Comparison of ENCODE assay signal across 8 cellular contexts in the genomic region with DNA sequence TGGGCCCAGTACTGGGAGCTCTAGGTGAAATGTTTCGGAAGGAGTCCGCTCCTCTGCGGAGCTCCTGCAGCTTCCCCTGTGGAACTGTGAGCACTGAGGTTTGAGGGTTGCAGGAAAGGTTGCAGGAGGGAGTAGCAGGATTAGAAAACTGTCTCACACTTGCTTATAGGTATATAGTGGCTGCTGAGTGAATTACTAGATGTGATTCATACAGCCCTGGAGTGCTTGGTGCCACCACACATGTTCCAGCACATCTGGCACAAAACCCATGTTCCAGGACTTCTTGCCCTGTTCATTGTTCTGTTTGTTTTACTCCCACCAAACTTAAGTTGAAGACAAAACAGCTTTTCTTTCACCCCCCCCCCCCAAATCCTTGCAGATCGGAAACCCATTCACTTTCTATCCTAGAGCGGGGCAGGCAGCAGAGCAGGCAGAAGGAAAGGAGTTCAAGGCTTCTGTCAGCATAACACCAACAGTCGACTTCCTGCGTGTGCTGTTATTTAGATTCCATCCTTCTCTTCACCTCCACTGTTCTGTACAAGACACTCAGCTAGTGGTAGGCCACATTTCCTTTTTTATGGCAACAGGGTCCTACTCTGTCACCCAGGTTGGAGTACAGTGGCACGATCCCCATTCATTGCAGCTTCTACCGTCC. TPM values are rescaled to one million over a fixed set of nuclear protein-coding genes. Genes with fewer than 3 reads are reported as not detected.
DNase-seq lines count a peak whose midpoint lies in the region; ATAC-seq, FAIRE-seq and TF ChIP-seq lines count a peak whose summit lies in the region.

No MANE protein-coding gene starts in this region.

- H3K36me3 ChIP-seq in ACC112 (ENCODE audit: insufficient read depth, low read length) (no peaks in the 10 kb centered on the region), endothelial cell of umbilical vein (ENCODE audit: control insufficient read depth in 2 of 2, extremely low read depth in 1 of 2, insufficient read depth in 2 of 2, low read length in 2 of 2) (no peaks in the 10 kb centered on the region)

- BruUV-seq in endothelial cell of umbilical vein (replicated peaks; lab: Mats Ljungman, UMichigan), result no TSS peak

- H3K27ac ChIP-seq in ACC112 (ENCODE audit: low read depth, low read length) (peak overlapping the region; percentile 38), RWPE1 (peak overlapping the region; percentile 94), endothelial cell of umbilical vein (ENCODE audit: insufficient read depth, low read depth, low read length) (peak overlapping the region; percentile 27)

- intact Hi-C loops in endothelial cell of umbilical vein (cut with micrococcal nuclease), result loop anchor here (1.0 to 5.0 kb wide), 4 partner anchors 19 to 77 kb away; a partner anchor contains a TSS

- H2AFZ ChIP-seq in ACC112 (ENCODE audit: low read length, unreplicated experiment) (peak overlapping the region; percentile 78), endothelial cell of umbilical vein (ENCODE audit: low read depth, low read length) (peak overlapping the region; percentile 93)

- H3K4me2 ChIP-seq in endothelial cell of umbilical vein (ENCODE audit: insufficient read depth, low read length), result peak overlapping the region; percentile 87

- no peak for FAIRE-seq in endothelial cell of umbilical vein (lab: Jason Lieb, UNC)

- H3K9me3 ChIP-seq in endothelial cell of umbilical vein (replicated peaks; ENCODE audit: control insufficient read depth, insufficient read depth, low read length), result no peaks in the 10 kb centered on the region

- no peak for TF ChIP-seq CTCF in RWPE1 (conservative IDR thresholded peaks at IDR 0.05; ENCODE audit: low read depth)
- no peak for TF ChIP-seq CTCF in endothelial cell of umbilical vein (IDR thresholded peaks at IDR 0.05; ENCODE audit: extremely low read depth in 1 of 2, insufficient read depth in 1 of 2, low read depth in 1 of 2, low read length in 2 of 2)

- peaks cover 17 to 57% (median 50%) of the 10 kb centered on the region in 4 donors for H3K4me1 Mint-ChIP-seq in naive thymus-derived CD8-positive, alpha-beta T cell

- H3K27me3 ChIP-seq in ACC112 (ENCODE audit: insufficient read depth, low read length) (no peaks in the 10 kb centered on the region), endothelial cell of umbilical vein (ENCODE audit: control insufficient read depth in 2 of 2, insufficient read depth in 2 of 2, low read length in 2 of 2) (no peaks in the 10 kb centered on the region)

- TF ChIP-seq POLR2A in endothelial cell of umbilical vein (IDR thresholded peaks at IDR 0.05; ENCODE audit: low read depth, low read length), result no peak

- CTCF ChIA-PET in RWPE1 (lab: Yijun Ruan, JAX), result interaction anchor here (0.7 to 1.9 kb wide), 4 partner anchors 8 to 97 kb away, joined by 3 to 6 read pairs (median 3); no protein-coding TSS in a partner anchor
- CTCF ChIA-PET in endothelial cell of umbilical vein (lab: Charles Lee), result interaction anchor here (0.8 to 2.0 kb wide), 7 partner anchors 12 to 164 kb away, joined by 3 to 12 read pairs (median 5); a partner anchor contains a TSS

- no peaks in the 10 kb centered on the region for H4K20me1 ChIP-seq in endothelial cell of umbilical vein (replicated peaks; ENCODE audit: control insufficient read depth, extremely low read depth, insufficient read depth, low read length)

- H3K4me1 ChIP-seq in ACC112 (ENCODE audit: control insufficient read depth, insufficient read depth, low read length, unreplicated experiment) (peaks cover 14% of the 10 kb centered on the region), endothelial cell of umbilical vein (ENCODE audit: control insufficient read depth, extremely low read depth, insufficient read depth, low read length) (peaks cover 28% of the 10 kb centered on the region)

- no peaks in the 10 kb centered on the region for H3K9me1 ChIP-seq in endothelial cell of umbilical vein (replicated peaks; ENCODE audit: control insufficient read depth, extremely low read depth, insufficient read depth, low read length)

- H3K9me3 Mint-ChIP-seq in naive thymus-derived CD8-positive, alpha-beta T cell, result no peaks in the 10 kb centered on the region

- dilution Hi-C loops in endothelial cell of umbilical vein (cut with MboI; ENCODE audit: extremely low pct_ligation_motif_present, low sequenced_read_pairs), result no loop called here

- H3K79me2 ChIP-seq in ACC112 (ENCODE audit: control insufficient read depth, insufficient read depth, low read length, unreplicated experiment) (peaks cover 17% of the 10 kb centered on the region), endothelial cell of umbilical vein (ENCODE audit: control insufficient read depth, insufficient read depth, low read length) (peaks cover 12% of the 10 kb centered on the region)

- ATAC-seq in GM21526 (IDR thresholded peaks at IDR 0.05; ENCODE audit: low FRiP score, unreplicated experiment), result peak; percentile 1
- ATAC-seq in naive thymus-derived CD8-positive, alpha-beta T cell, result peak; percentile 6 to 12
- no peak for ATAC-seq in GM18498 (IDR thresholded peaks at IDR 0.05; ENCODE audit: unreplicated experiment)

- H3K4me3 Mint-ChIP-seq in naive thymus-derived CD8-positive, alpha-beta T cell, result peak overlapping the region; percentile 85 to 97 (median 94)

- H3K27ac Mint-ChIP-seq in naive thymus-derived CD8-positive, alpha-beta T cell, result peak overlapping the region; percentile 96 to 100 (median 98)

- DNase-seq in RWPE1 (ENCODE audit: low spot score), result peak; percentile 74
- DNase-seq in endothelial cell of umbilical vein (ENCODE audit: low read depth, low spot score), result no peak
- peak in 3 of 10 donors; percentile 5 to 19 (median 13) for DNase-seq in naive thymus-derived CD8-positive, alpha-beta T cell
- no peak for DNase-seq in COLO668 (lab: John Stamatoyannopoulos, UW; ENCODE audit: unreplicated experiment)
- DNase-seq in Ammon's horn (ENCODE audit: low spot score), result no peak

- H3K36me3 Mint-ChIP-seq in naive thymus-derived CD8-positive, alpha-beta T cell, result peaks cover 0 to 6% (median 0%) of the 10 kb centered on the region in 3 donors

- H3K4me3 ChIP-seq in ACC112 (ENCODE audit: low read depth, low read length) (peak overlapping the region; percentile 83), endothelial cell of umbilical vein (replicated peaks in 1 of 3; ENCODE audit: insufficient read depth in 1 of 3, low read depth in 1 of 3, low read length in 3 of 3) (peak overlapping the region; percentile 16 to 74 (median 72))

- H3K27me3 Mint-ChIP-seq in naive thymus-derived CD8-positive, alpha-beta T cell, result no peaks in the 10 kb centered on the region

- POLR2A ChIA-PET in RWPE1 (lab: Yijun Ruan, JAX; ENCODE audit: low non-redundant PET) (interaction anchor here (0.5 to 2.0 kb wide), 4 partner anchors 35 to 264 kb away, joined by 4 to 6 read pairs (median 5); a partner anchor contains a TSS), endothelial cell of umbilical vein (lab: Charles Lee) (interaction anchor here (1.4 kb wide), 1 partner anchor 34 kb away, joined by 6 read pairs; a partner anchor contains a TSS)
- POLR2A ChIA-PET in naive thymus-derived CD8-positive, alpha-beta T cell (lab: Charles Lee), result interaction anchor here (0.7 to 4.2 kb wide), 31 partner anchors 9 to 537 kb away, joined by 3 to 144 read pairs (median 5); a partner anchor contains a TSS

- H3K9ac ChIP-seq in endothelial cell of umbilical vein (replicated peaks; ENCODE audit: extremely low read depth, insufficient read depth, low read length), result peak overlapping the region; percentile 66

RNA-seq across cellular contexts. Expression of a gene that starts 0.7 kb away (rescaled TPM):
- total RNA-seq in endothelial cell of umbilical vein, result 9.9 and 18.1 TPM in 2 replicates
- 10.8 and 11.2 TPM in 2 replicates for polyA plus RNA-seq in endothelial cell of umbilical vein
- 7.2 and 8.8 TPM in 2 replicates for polyA plus RNA-seq in endothelial cell of umbilical vein (2011; cell fraction: cytosol; rRNA removed)
- 21.0 and 24.1 TPM in 2 replicates for polyA plus RNA-seq in endothelial cell of umbilical vein (2011; cell fraction: nucleus; rRNA removed)
- 4.5 and 8.7 TPM in 2 replicates for polyA plus RNA-seq in endothelial cell of umbilical vein (2012)
- polyA minus RNA-seq in endothelial cell of umbilical vein, result 10.0 and 11.1 TPM in 2 replicates
- 11.2 TPM for polyA minus RNA-seq in endothelial cell of umbilical vein (2011; cell fraction: cytosol; rRNA and poly(A)+ RNA removed)
- 4.3 and 6.2 TPM in 2 replicates for polyA minus RNA-seq in endothelial cell of umbilical vein (2011; cell fraction: nucleus; rRNA and poly(A)+ RNA removed)
- total RNA-seq in naive thymus-derived CD8-positive, alpha-beta T cell, result 10 to 100 TPM; 34.5 to 38.3 TPM
- 10 to 100 TPM; 17.6 to 30.8 (median 23.6) TPM for polyA plus RNA-seq in naive thymus-derived CD8-positive, alpha-beta T cell

RNA-seq across cellular contexts. Expression of a gene that starts 4.7 kb away (rescaled TPM):
- 45.5 and 51.0 TPM in 2 replicates for total RNA-seq in endothelial cell of umbilical vein
- 58.9 and 60.2 TPM in 2 replicates for polyA plus RNA-seq in endothelial cell of umbilical vein
- 66.9 and 92.4 TPM in 2 replicates for polyA plus RNA-seq in endothelial cell of umbilical vein (2011; cell fraction: cytosol; rRNA removed)
- 93.1 and 107 TPM in 2 replicates for polyA plus RNA-seq in endothelial cell of umbilical vein (2011; cell fraction: nucleus; rRNA removed)
- polyA plus RNA-seq in endothelial cell of umbilical vein (2012), result 46.2 and 54.0 TPM in 2 replicates
- polyA minus RNA-seq in endothelial cell of umbilical vein, result 72.4 and 92.4 TPM in 2 replicates
- 33.4 TPM for polyA minus RNA-seq in endothelial cell of umbilical vein (2011; cell fraction: cytosol; rRNA and poly(A)+ RNA removed)
- polyA minus RNA-seq in endothelial cell of umbilical vein (2011; cell fraction: nucleus; rRNA and poly(A)+ RNA removed), result 19.7 and 27.7 TPM in 2 replicates
- 10 to 100 TPM; 27.0 to 32.4 TPM for total RNA-seq in naive thymus-derived CD8-positive, alpha-beta T cell
- 10 to 100 TPM; 11.6 to 29.8 (median 17.6) TPM for polyA plus RNA-seq in naive thymus-derived CD8-positive, alpha-beta T cell

RNA-seq across cellular contexts. Expression of a gene that starts 19.1 kb away (rescaled TPM):
- total RNA-seq in endothelial cell of umbilical vein, result 0.42 and 1.2 TPM in 2 replicates
- polyA plus RNA-seq in endothelial cell of umbilical vein, result 0.41 and 0.70 TPM in 2 replicates
- 0.20 and 0.22 TPM in 2 replicates for polyA plus RNA-seq in endothelial cell of umbilical vein (2011; cell fraction: cytosol; rRNA removed)
- 2.1 and 2.3 TPM in 2 replicates for polyA plus RNA-seq in endothelial cell of umbilical vein (2011; cell fraction: nucleus; rRNA removed)
- 0.21 and 0.33 TPM in 2 replicates for polyA plus RNA-seq in endothelial cell of umbilical vein (2012)
- 0.53 and 1.4 TPM in 2 replicates for polyA minus RNA-seq in endothelial cell of umbilical vein
- polyA minus RNA-seq in endothelial cell of umbilical vein (2011; cell fraction: cytosol; rRNA and poly(A)+ RNA removed), result not detected
- 0.58 and 0.82 TPM in 2 replicates for polyA minus RNA-seq in endothelial cell of umbilical vein (2011; cell fraction: nucleus; rRNA and poly(A)+ RNA removed)
- 1 to 10 TPM; 1.9 to 2.1 TPM for total RNA-seq in naive thymus-derived CD8-positive, alpha-beta T cell
- under 1 TPM in 2 of 3 donors, not detected in 1; 0.19 to 0.34 TPM for polyA plus RNA-seq in naive thymus-derived CD8-positive, alpha-beta T cell

RNA-seq across cellular contexts. Expression of a gene that starts 34.1 kb away (rescaled TPM):
- total RNA-seq in endothelial cell of umbilical vein, result 55.6 and 62.5 TPM in 2 replicates
- polyA plus RNA-seq in endothelial cell of umbilical vein, result 68.0 and 69.5 TPM in 2 replicates
- polyA plus RNA-seq in endothelial cell of umbilical vein (2011; cell fraction: cytosol; rRNA removed), result 90.6 and 112 TPM in 2 replicates
- 25.8 and 26.3 TPM in 2 replicates for polyA plus RNA-seq in endothelial cell of umbilical vein (2011; cell fraction: nucleus; rRNA removed)
- polyA plus RNA-seq in endothelial cell of umbilical vein (2012), result 63.6 and 79.9 TPM in 2 replicates
- 55.9 and 56.6 TPM in 2 replicates for polyA minus RNA-seq in endothelial cell of umbilical vein
- 28.9 TPM for polyA minus RNA-seq in endothelial cell of umbilical vein (2011; cell fraction: cytosol; rRNA and poly(A)+ RNA removed)
- 8.8 and 12.4 TPM in 2 replicates for polyA minus RNA-seq in endothelial cell of umbilical vein (2011; cell fraction: nucleus; rRNA and poly(A)+ RNA removed)
- total RNA-seq in naive thymus-derived CD8-positive, alpha-beta T cell, result 10 to 100 TPM; 33.9 to 38.4 TPM
- 10 to 100 TPM; 73.4 to 90.9 (median 77.5) TPM for polyA plus RNA-seq in naive thymus-derived CD8-positive, alpha-beta T cell

RNA-seq across cellular contexts. Expression of a gene that starts 34.4 kb away (rescaled TPM):
- total RNA-seq in endothelial cell of umbilical vein, result 84.6 and 84.8 TPM in 2 replicates
- polyA plus RNA-seq in endothelial cell of umbilical vein, result 120 and 130 TPM in 2 replicates
- 78.3 and 82.2 TPM in 2 replicates for polyA plus RNA-seq in endothelial cell of umbilical vein (2011; cell fraction: cytosol; rRNA removed)
- 70.9 and 80.1 TPM in 2 replicates for polyA plus RNA-seq in endothelial cell of umbilical vein (2011; cell fraction: nucleus; rRNA removed)
- polyA plus RNA-seq in endothelial cell of umbilical vein (2012), result 54.9 and 59.0 TPM in 2 replicates
- 86.8 and 92.8 TPM in 2 replicates for polyA minus RNA-seq in endothelial cell of umbilical vein
- polyA minus RNA-seq in endothelial cell of umbilical vein (2011; cell fraction: cytosol; rRNA and poly(A)+ RNA removed), result 52.3 TPM
- polyA minus RNA-seq in endothelial cell of umbilical vein (2011; cell fraction: nucleus; rRNA and poly(A)+ RNA removed), result 16.3 and 16.8 TPM in 2 replicates
- total RNA-seq in naive thymus-derived CD8-positive, alpha-beta T cell, result 10 to 100 TPM; 71.6 to 77.3 TPM
- 100 to 1,000 TPM; 107 to 136 (median 117) TPM for polyA plus RNA-seq in naive thymus-derived CD8-positive, alpha-beta T cell

Comparison
In these comparisons a context has a peak if more than half of its experiments do, and no peak if none do; other contexts are left out.
1. H3K27ac ChIP-seq: peak in every context shown above with its lines; median percentile 94 in RWPE1; 38 in ACC112; 27 in endothelial cell of umbilical vein.